Comparison of ENCODE assay signal across 16 cellular contexts in the genomic region with DNA sequence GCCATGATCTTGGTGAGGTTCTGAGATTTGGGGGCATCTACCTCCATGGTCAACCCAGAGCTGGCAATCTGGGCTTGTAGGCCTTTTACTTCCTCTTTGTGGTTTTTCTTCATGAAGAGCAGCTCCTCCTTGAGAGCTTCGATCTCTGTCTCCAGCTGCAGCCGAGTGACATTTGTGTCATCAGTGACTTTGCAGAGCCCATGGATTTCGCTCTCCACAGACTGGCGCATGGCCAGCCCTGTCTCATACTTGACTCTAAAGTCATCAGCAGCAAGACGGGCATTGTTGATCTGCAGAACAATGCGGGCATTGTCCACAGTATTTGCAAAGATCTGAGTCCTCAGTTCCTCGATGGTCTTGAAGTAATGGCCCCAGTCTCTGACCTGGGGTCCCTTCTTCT. TPM values are rescaled to one million over a fixed set of nuclear protein-coding genes. Genes with fewer than 3 reads are reported as not detected.
"Had no signal": no experiment of that assay in that cellular context is flagged by ENCODE, and none has a peak within 500 bp of the region (broad histone marks: within the 10 kb centered on the region; RNA-seq: fewer than 3 reads in every experiment).

No MANE protein-coding gene starts in this region.

RNA-seq across cellular contexts. Expression of a gene that starts 35.5 kb away (rescaled TPM):
- total RNA-seq: activated CD4-positive, alpha-beta T cell treated with anti-CD3 and anti-CD28 coated beads, Interleukin-2, amount 10 ng/mL, durations not matched to agents 7 days and 5 days; activated CD8-positive, alpha-beta T cell treated with anti-CD3 and anti-CD28 coated beads, Interleukin-2, amount 10 ng/mL, durations not matched to agents 7 days and 5 days; activated naive CD4-positive, alpha-beta T cell treated with anti-CD3 and anti-CD28 coated beads for 36 hours; activated T-cell treated with anti-CD3 and anti-CD28 coated beads, Interleukin-2, amount 50 U/mL, for 4 hours; dermis microvascular lymphatic vessel endothelial cell; fibroblast of lung; foreskin keratinocyte; left lung; neural crest cell; omental fat pad; progenitor cell of endocrine pancreas; right atrium auricular region; skeletal muscle tissue; subcutaneous adipose tissue; T-helper 2 cell treated with Interferon-gamma antibody and Interleukin-4, amounts not matched to agents 100 ng/mL and 5 ng/mL, for 36 hours; vagina had no signal
- polyA plus RNA-seq: fibroblast of lung, foreskin keratinocyte had no signal
